Comparison of ENCODE assay signal across 18 cellular contexts in genomic region chr12:78398750-78399149, GRCh38.
A peak's percentile ranks its signal among the peaks of the same experiment; 100 is the strongest.
DNase-seq lines count a peak whose midpoint lies in the region; ATAC-seq and TF ChIP-seq lines count a peak whose summit lies in the region.
"Had no signal": no experiment of that assay in that cellular context is flagged by ENCODE, and none has a peak within 500 bp of the region (broad histone marks: within the 10 kb centered on the region; RNA-seq: fewer than 3 reads in every experiment).

No MANE protein-coding gene starts in this region.

- no peak for ATAC-seq in GM21737 (IDR thresholded peaks at IDR 0.05; ENCODE audit: unreplicated experiment)
- ATAC-seq: GM23338, Panc1 had no signal

- H3K79me2 ChIP-seq in OCI-LY7 (ENCODE audit: insufficient read depth, low read depth, low read length): no peaks in the 10 kb centered on the region

- H3K4me1 Mint-ChIP-seq in activated CD4-positive, alpha-beta memory T cell treated with anti-CD3 and anti-CD28 coated beads, Interleukin-2, amount 10 ng/mL, durations not matched to agents 7 days and 5 days: no peaks in the 10 kb centered on the region

- no peaks in the 10 kb centered on the region for H3K36me3 Mint-ChIP-seq in activated CD4-positive, alpha-beta memory T cell treated with anti-CD3 and anti-CD28 coated beads, Interleukin-2, amount 10 ng/mL, durations not matched to agents 7 days and 5 days (ENCODE audit: low read depth)

- H3K4me3 ChIP-seq in OCI-LY7 (ENCODE audit: low read depth, low read length, poor library complexity, severe bottlenecking) (no peak overlapping the region), brain microvascular endothelial cell (ENCODE audit: low read depth, low read length) (no peak overlapping the region)
- H3K4me3 ChIP-seq: GM23338 had no signal

- H3K27ac Mint-ChIP-seq in activated CD4-positive, alpha-beta memory T cell treated with anti-CD3 and anti-CD28 coated beads, Interleukin-2, amount 10 ng/mL, durations not matched to agents 7 days and 5 days: no peak overlapping the region
- H3K27ac Mint-ChIP-seq: GM23338 had no signal

- no peak overlapping the region for H3K4me2 ChIP-seq in OCI-LY7 (ENCODE audit: low read length)
- H3K4me2 ChIP-seq: GM23338 had no signal

- no peaks in the 10 kb centered on the region for H3K9me2 ChIP-seq in OCI-LY7 (ENCODE audit: insufficient read depth, low read length)

- H3K9me3 ChIP-seq in OCI-LY7 (ENCODE audit: low read length): no peaks in the 10 kb centered on the region
- H3K9me3 ChIP-seq: Caco-2 had no signal

- H3K4me3 Mint-ChIP-seq in activated CD4-positive, alpha-beta memory T cell treated with anti-CD3 and anti-CD28 coated beads, Interleukin-2, amount 10 ng/mL, durations not matched to agents 7 days and 5 days: no peak overlapping the region
- H3K4me3 Mint-ChIP-seq: GM23338 had no signal

- in situ Hi-C loops in Caki2 (cut with HindIII; ENCODE audit: low pct_unique_long_range_greater_than_20kb, low sequenced_read_pairs) (no loop called here), brain microvascular endothelial cell (cut with HindIII; ENCODE audit: low pct_ligation_motif_present, low sequenced_read_pairs) (no loop called here)

- H3K9me3 Mint-ChIP-seq in activated CD4-positive, alpha-beta memory T cell treated with anti-CD3 and anti-CD28 coated beads, Interleukin-2, amount 10 ng/mL, durations not matched to agents 7 days and 5 days: peaks cover 2% of the 10 kb centered on the region
- H3K9me3 Mint-ChIP-seq: GM23338 had no signal

- CTCF ChIA-PET in OCI-LY7 (lab: Charles Lee; ENCODE audit: unreplicated experiment): no interaction called here
- CTCF ChIA-PET in activated CD4-positive, alpha-beta memory T cell treated with anti-CD3 and anti-CD28 coated beads, Interleukin-2, amount 10 ng/mL, durations not matched to agents 7 days and 5 days (lab: Charles Lee): no interaction called here

- TF ChIP-seq CTCF in OCI-LY7 (conservative IDR thresholded peaks at IDR 0.05; ENCODE audit: low read length): no peak
- TF ChIP-seq CTCF in brain microvascular endothelial cell (IDR thresholded peaks at IDR 0.05; ENCODE audit: low read depth, low read length, missing control alignments): no peak

- DNase-seq in Caki2 (ENCODE audit: low read depth): peak; percentile 92
- no peak for DNase-seq in OCI-LY7 (ENCODE audit: low spot score)
- peak; percentile 77 for DNase-seq in brain microvascular endothelial cell
- DNase-seq in inferior parietal cortex (ENCODE audit: extremely low spot score): peak; percentile 39
- no peak for DNase-seq in activated CD4-positive, alpha-beta memory T cell treated with anti-CD3 and anti-CD28 coated beads, Interleukin-2, amount 10 ng/mL, durations not matched to agents 7 days and 5 days
- DNase-seq in activated naive CD4-positive, alpha-beta T cell (lab: John Stamatoyannopoulos, UW): no peak
- DNase-seq in COR-L47 (lab: John Stamatoyannopoulos, UW): no peak
- DNase-seq: Caco-2, DMS53, NCI-H1048, NCI-H2081 treated with DMSO at 0.1 percent for 48 hours, NCI-H510A treated with DMSO at 0.1 percent for 48 hours, NCI-H82, SHP77 had no signal

- no TSS peak for BruUV-seq in OCI-LY7 (replicated peaks; lab: Mats Ljungman, UMichigan)

- H2AFZ ChIP-seq in OCI-LY7 (ENCODE audit: low read length): peak overlapping the region; percentile 38; the same call in 1 of the 2 replicates
- H2AFZ ChIP-seq: GM23338 had no signal

- H3K36me3 ChIP-seq in OCI-LY7 (ENCODE audit: insufficient read depth, low read length) (no peaks in the 10 kb centered on the region), brain microvascular endothelial cell (replicated peaks) (no peaks in the 10 kb centered on the region)

- peaks cover 12% of the 10 kb centered on the region for H3K4me1 ChIP-seq in OCI-LY7 (ENCODE audit: insufficient read depth, low read length, poor library complexity, severe bottlenecking)
- H3K4me1 ChIP-seq: Caco-2 had no signal

- no peak overlapping the region for H3K27ac ChIP-seq in OCI-LY7 (ENCODE audit: low read depth, low read length, poor library complexity, severe bottlenecking)
- peak overlapping the region; percentile 49 for H3K27ac ChIP-seq in brain microvascular endothelial cell
- H3K27ac ChIP-seq: C4-2B had no signal

- no peaks in the 10 kb centered on the region for H3K27me3 Mint-ChIP-seq in activated CD4-positive, alpha-beta memory T cell treated with anti-CD3 and anti-CD28 coated beads, Interleukin-2, amount 10 ng/mL, durations not matched to agents 7 days and 5 days

- H3K27me3 ChIP-seq in brain microvascular endothelial cell (replicated peaks): no peaks in the 10 kb centered on the region

- intact Hi-C loops in OCI-LY7 (cut with micrococcal nuclease; ENCODE audit: unreplicated experiment): no loop called here

- H4K20me1 ChIP-seq in OCI-LY7 (ENCODE audit: insufficient read depth, low read length): no peaks in the 10 kb centered on the region

- POLR2A ChIA-PET in OCI-LY7 (lab: Charles Lee): interaction anchor here (0.6 to 1.8 kb wide), 2 partner anchors 11 to 14 kb away, joined by 3 to 4 read pairs; no protein-coding TSS in a partner anchor
- POLR2A ChIA-PET in activated CD4-positive, alpha-beta memory T cell treated with anti-CD3 and anti-CD28 coated beads, Interleukin-2, amount 10 ng/mL, durations not matched to agents 7 days and 5 days (lab: Charles Lee): no interaction called here

Comparison
In these comparisons a context has a peak if more than half of its experiments do, and no peak if none do; other contexts are left out.
1. DNase-seq: peak in Caki2 (single experiment), brain microvascular endothelial cell (single experiment) and inferior parietal cortex (single experiment); none in OCI-LY7 (single experiment), activated CD4-positive, alpha-beta memory T cell treated with anti-CD3 and anti-CD28 coated beads, Interleukin-2, amount 10 ng/mL, durations not matched to agents 7 days and 5 days (single experiment), activated naive CD4-positive, alpha-beta T cell (0 of 4) and COR-L47 (single experiment).